In genomic region chr4:6647582-6648230, GRCh38 we compare ENCODE assay signal across 1 cellular context.
TF ChIP-seq lines count a peak whose summit lies in the region.

No MANE protein-coding gene starts in this region.

TF ChIP-seq in GM12878, 131 proteins besides CTCF, POLR2A, EP300 and RAD21 (continued from another document):
- peak; percentile 35 for TF ChIP-seq USF1 (IDR thresholded peaks at IDR 0.05; ENCODE audit: borderline replicate concordance, extremely low read length, insufficient read depth, low read depth, low read length)
